Comparison of ENCODE assay signal across 8 cellular contexts in the genomic region with DNA sequence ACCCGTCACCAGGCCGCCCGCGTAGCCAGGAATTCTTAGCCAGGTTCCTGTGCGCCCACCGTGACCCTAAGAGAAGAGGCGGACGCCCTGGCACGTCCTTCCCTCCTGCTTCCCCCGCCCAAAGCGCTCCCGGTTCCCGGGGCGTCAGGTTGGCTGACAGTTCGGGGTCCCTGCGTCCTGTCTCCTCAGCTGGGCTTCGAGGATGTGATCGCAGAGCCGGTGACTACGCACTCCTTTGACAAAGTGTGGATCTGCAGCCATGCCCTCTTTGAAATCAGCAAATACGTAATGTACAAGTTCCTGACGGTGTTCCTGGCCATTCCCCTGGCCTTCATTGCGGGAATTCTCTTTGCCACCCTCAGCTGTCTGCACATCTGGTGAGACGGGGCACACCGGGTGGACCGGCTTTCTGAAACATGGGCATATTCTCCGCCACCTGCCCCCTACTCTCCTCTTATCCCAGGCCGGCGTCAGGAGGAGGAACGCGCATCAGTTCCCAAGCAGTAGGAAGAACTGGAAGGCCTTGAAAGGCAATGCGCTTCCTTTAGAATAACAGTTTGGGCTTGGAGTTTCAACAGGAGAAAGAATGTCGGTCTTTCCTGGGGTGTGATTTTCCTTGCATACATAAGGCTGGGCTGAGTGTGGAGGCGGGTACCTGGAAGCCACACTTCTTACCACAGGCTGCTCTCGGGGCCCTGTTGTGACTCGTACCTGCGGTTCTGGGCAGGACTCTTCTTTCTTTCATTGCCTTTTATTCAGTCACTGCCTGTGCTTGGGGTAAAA. TPM values are rescaled to one million over a fixed set of nuclear protein-coding genes. Genes with fewer than 3 reads are reported as not detected.
DNase-seq lines count a peak whose midpoint lies in the region; ATAC-seq, FAIRE-seq and TF ChIP-seq lines count a peak whose summit lies in the region.

No MANE protein-coding gene starts in this region.

- H3K9me3 ChIP-seq in breast epithelium (no peaks in the 10 kb centered on the region), kidney (ENCODE audit: control insufficient read depth in 1 of 2, low read length in 2 of 2) (no peaks in the 10 kb centered on the region)

- H3K36me3 ChIP-seq in H7 (replicated peaks; ENCODE audit: control insufficient read depth, insufficient read depth, low read length) (no peaks in the 10 kb centered on the region; the same call in 1 of the 2 replicates), breast epithelium (no peaks in the 10 kb centered on the region), kidney (ENCODE audit: control insufficient read depth in 1 of 2, insufficient read depth in 2 of 2, low read length in 2 of 2) (no peaks in the 10 kb centered on the region)

- H3K4me3 ChIP-seq in H7 (ENCODE audit: insufficient read depth, low read depth, low read length) (peak overlapping the region; percentile 76), breast epithelium (peak overlapping the region; percentile 80 to 95 (median 81)), kidney (ENCODE audit: low read length in 2 of 2) (peak overlapping the region; percentile 79 to 84)

- CTCF ChIA-PET in Calu3 (lab: Charles Lee) = interaction anchor here (1.1 to 2.6 kb wide), 2 partner anchors 26 to 283 kb away, joined by 6 to 7 read pairs; no protein-coding TSS in a partner anchor
- CTCF ChIA-PET in RWPE1 (lab: Yijun Ruan, JAX) = interaction anchor here (2.8 kb wide), 1 partner anchor 26 kb away, joined by 12 read pairs; no protein-coding TSS in a partner anchor

- peak overlapping the region; percentile 82 for H3K27ac Mint-ChIP-seq in Calu3 (ENCODE audit: unreplicated experiment)

- DNase-seq in Calu3 (peak; percentile 39), H7 (peak; percentile 32), RWPE1 (ENCODE audit: low spot score) (peak; percentile 63), breast epithelium (ENCODE audit: low spot score in 2 of 2) (peak; percentile 52 to 87), kidney (no peak)
- DNase-seq in stimulated activated CD4-positive, alpha-beta T cell treated with anti-CD3 and anti-CD28 coated beads, Interleukin-2, amount 100 ng/mL, for 24 hours = peak; percentile 34 to 57

- peak overlapping the region; percentile 56 to 93 for H3K9ac ChIP-seq in kidney (ENCODE audit: low read length in 2 of 2)

- no peak for FAIRE-seq in kidney (lab: Jason Lieb, UNC)

- peaks cover 26% of the 10 kb centered on the region for H3K36me3 Mint-ChIP-seq in Calu3 (ENCODE audit: insufficient read depth, unreplicated experiment)

- BruUV-seq in Calu3 (replicated peaks; lab: Mats Ljungman, UMichigan) = no TSS peak

- H3K27ac ChIP-seq in RWPE1 (peak overlapping the region; percentile 98), breast epithelium (peak overlapping the region; percentile 97 to 98), kidney (ENCODE audit: low read depth in 2 of 2, low read length in 2 of 2) (peak overlapping the region; percentile 56 to 69)

- H3K4me1 Mint-ChIP-seq in Calu3 (ENCODE audit: low read depth, unreplicated experiment) = peaks cover 33% of the 10 kb centered on the region

- intact Hi-C loops in Calu3 (cut with micrococcal nuclease; ENCODE audit: unreplicated experiment) = loop anchor here (2.0 to 5.0 kb wide), 3 partner anchors 58 to 228 kb away; no protein-coding TSS in a partner anchor
- intact Hi-C loops in breast epithelium (cut with DNase I; ENCODE audit: low total_unique reads) = no loop called here
- intact Hi-C loops in kidney (cut with DNase I) = no loop called here

- peaks cover 2% of the 10 kb centered on the region for H3K9me3 Mint-ChIP-seq in Calu3 (ENCODE audit: low read depth, unreplicated experiment)

- POLR2A ChIA-PET in RWPE1 (lab: Yijun Ruan, JAX; ENCODE audit: low non-redundant PET) = interaction anchor here (0.7 to 1.1 kb wide), 2 partner anchors 26 to 58 kb away, joined by 3 to 4 read pairs; no protein-coding TSS in a partner anchor

- TF ChIP-seq CTCF in Calu3 (IDR thresholded peaks at IDR 0.05; ENCODE audit: unreplicated experiment) = no peak
- TF ChIP-seq CTCF in RWPE1 (conservative IDR thresholded peaks at IDR 0.05; ENCODE audit: low read depth) = no peak
- TF ChIP-seq CTCF in breast epithelium (IDR thresholded peaks at IDR 0.05) = no peak
- no peak for TF ChIP-seq CTCF in kidney (IDR thresholded peaks at IDR 0.05; ENCODE audit: borderline replicate concordance, extremely low read depth, insufficient read depth)

- no peaks in the 10 kb centered on the region for H3K27me3 Mint-ChIP-seq in Calu3 (ENCODE audit: unreplicated experiment)

- TF ChIP-seq POLR2A in breast epithelium (IDR thresholded peaks at IDR 0.05) = no peak

- H3K27me3 ChIP-seq in H7 (ENCODE audit: control insufficient read depth, insufficient read depth, low read length) = peaks cover 6% of the 10 kb centered on the region
- H3K27me3 ChIP-seq in breast epithelium = no peaks in the 10 kb centered on the region

- H3K4me3 Mint-ChIP-seq in Calu3 (ENCODE audit: low read depth, unreplicated experiment) = peak overlapping the region; percentile 94

- H3K4me1 ChIP-seq in breast epithelium (no peaks in the 10 kb centered on the region), kidney (ENCODE audit: control insufficient read depth in 1 of 2, insufficient read depth in 1 of 2, low read depth in 1 of 2, low read length in 2 of 2) (peaks cover 0 to 6% of the 10 kb centered on the region in 2 donors)

- no peak for ATAC-seq in GM21737 (IDR thresholded peaks at IDR 0.05; ENCODE audit: unreplicated experiment)
- no peak for ATAC-seq in GM18517 (IDR thresholded peaks at IDR 0.05; ENCODE audit: unreplicated experiment)

RNA-seq across cellular contexts. Expression of a gene that starts 0.7 kb away (rescaled TPM):
- total RNA-seq in Calu3 (2022) (74.7 and 76.4 TPM in 2 replicates), breast epithelium (100 to 1,000 TPM in 1 of 3 donors, 10 to 100 TPM in 2; 63.3 to 311 (median 97.6) TPM), kidney (50.8 TPM)
- 8.0 and 9.5 TPM in 2 replicates for total RNA-seq in H7 (2014; rRNA removed; shearing (Covaris generic))
- polyA plus RNA-seq in kidney (ENCODE audit: insufficient read depth, low read depth, low replicate concordance) = 23.1 TPM

RNA-seq across cellular contexts. Expression of a gene that starts 24.6 kb away (rescaled TPM):
- total RNA-seq in Calu3 (2022) = 13.3 and 15.9 TPM in 2 replicates
- total RNA-seq in H7 (2014; rRNA removed; shearing (Covaris generic)) = 54.2 and 79.9 TPM in 2 replicates
- 100 to 1,000 TPM; 117 to 729 (median 154) TPM for total RNA-seq in breast epithelium
- total RNA-seq in kidney = 67.2 TPM
- polyA plus RNA-seq in kidney (ENCODE audit: insufficient read depth, low read depth, low replicate concordance) = 15.7 TPM
